ENCODE assay signal across 8 cellular contexts in the genomic region with DNA sequence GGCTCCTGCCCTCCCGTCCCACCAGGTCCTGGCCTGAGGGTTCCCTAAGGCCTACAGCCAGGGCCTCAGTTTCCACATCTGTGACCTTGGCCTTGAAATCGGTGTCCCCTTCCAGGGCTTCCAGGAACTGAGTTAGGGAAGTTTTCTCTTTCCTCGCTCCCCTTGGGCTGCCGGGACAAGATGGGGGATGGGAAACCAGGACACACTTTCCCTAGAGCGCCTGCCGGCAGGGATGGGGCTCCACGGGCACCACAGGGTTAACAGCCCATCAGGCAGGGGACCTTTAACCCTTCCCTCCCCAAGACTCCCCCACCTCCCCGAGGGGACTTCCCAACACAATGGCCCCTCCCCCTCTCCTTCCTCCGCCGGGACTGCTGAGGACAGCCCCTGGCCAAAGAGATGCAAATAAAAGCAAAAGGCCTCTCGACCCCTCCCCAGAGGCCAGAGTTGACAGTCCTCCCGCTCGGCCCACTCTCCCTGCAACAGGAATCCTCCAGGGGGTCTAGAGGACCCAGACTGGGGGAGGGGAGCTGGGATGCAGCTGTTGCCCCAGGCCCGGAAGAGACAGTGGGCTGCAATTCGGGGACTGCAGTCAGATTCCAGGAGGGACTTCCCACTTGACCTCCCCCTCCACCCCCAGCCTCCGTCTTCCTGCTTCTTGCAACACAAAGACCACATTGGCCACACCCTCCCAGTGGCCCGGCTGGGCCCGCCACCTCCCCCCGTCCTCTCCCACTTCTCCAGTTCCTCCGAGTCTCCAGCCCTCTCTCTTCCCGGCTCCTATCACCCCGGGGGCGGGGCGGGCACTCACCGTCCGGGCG. TPM values are rescaled to one million over a fixed set of nuclear protein-coding genes. Genes with fewer than 3 reads are reported as not detected.
A peak's percentile ranks its signal among the peaks of the same experiment; 100 is the strongest.
DNase-seq lines count a peak whose midpoint lies in the region; ATAC-seq and TF ChIP-seq lines count a peak whose summit lies in the region.

No MANE protein-coding gene starts in this region.

- H3K27ac Mint-ChIP-seq in CD14-positive monocyte, result peak overlapping the region; percentile 96 to 99 (median 98)
- H3K27ac Mint-ChIP-seq in activated T-helper 2 cell treated with anti-CD3 and anti-CD28 coated beads, Interferon-gamma antibody, Interleukin-2, Interleukin-4, amounts not matched to agents 10 μg/mL and 5 μg/mL and 100 μg/mL, durations not matched to agents 14 hours and 24 hours and 36 hours, result peak overlapping the region; percentile 84
- peak overlapping the region; percentile 70 for H3K27ac Mint-ChIP-seq in neural crest cell (ENCODE audit: unreplicated experiment)

- TF ChIP-seq CTCF in CD14-positive monocyte (IDR thresholded peaks at IDR 0.05) (no peak), neural crest cell (conservative IDR thresholded peaks at IDR 0.05) (no peak)

- H3K4me1 Mint-ChIP-seq in CD14-positive monocyte (peaks cover 26% of the 10 kb centered on the region), neural crest cell (peaks cover 28% of the 10 kb centered on the region)
- H3K4me1 Mint-ChIP-seq in activated T-helper 2 cell treated with anti-CD3 and anti-CD28 coated beads, Interferon-gamma antibody, Interleukin-2, Interleukin-4, amounts not matched to agents 10 μg/mL and 5 μg/mL and 100 μg/mL, durations not matched to agents 14 hours and 24 hours and 36 hours (ENCODE audit: low read depth), result peaks cover 18% of the 10 kb centered on the region

- H3K36me3 Mint-ChIP-seq in CD14-positive monocyte, result peaks cover 9 to 21% of the 10 kb centered on the region in 2 donors
- peaks cover 10% of the 10 kb centered on the region for H3K36me3 Mint-ChIP-seq in activated T-helper 2 cell treated with anti-CD3 and anti-CD28 coated beads, Interferon-gamma antibody, Interleukin-2, Interleukin-4, amounts not matched to agents 10 μg/mL and 5 μg/mL and 100 μg/mL, durations not matched to agents 14 hours and 24 hours and 36 hours (ENCODE audit: low read depth)
- no peaks in the 10 kb centered on the region for H3K36me3 Mint-ChIP-seq in neural crest cell (ENCODE audit: low read depth)

- H3K4me3 Mint-ChIP-seq in CD14-positive monocyte (peak overlapping the region; percentile 87 to 88), neural crest cell (peak overlapping the region; percentile 93)
- peak overlapping the region; percentile 80 for H3K4me3 Mint-ChIP-seq in activated T-helper 2 cell treated with anti-CD3 and anti-CD28 coated beads, Interferon-gamma antibody, Interleukin-2, Interleukin-4, amounts not matched to agents 10 μg/mL and 5 μg/mL and 100 μg/mL, durations not matched to agents 14 hours and 24 hours and 36 hours (ENCODE audit: low read depth)

- H3K27me3 Mint-ChIP-seq in CD14-positive monocyte (ENCODE audit: low read depth in 3 of 3) (peaks cover 9 to 15% (median 13%) of the 10 kb centered on the region in 3 donors), neural crest cell (ENCODE audit: low read depth) (peaks cover 12% of the 10 kb centered on the region)
- no peaks in the 10 kb centered on the region for H3K27me3 Mint-ChIP-seq in activated T-helper 2 cell treated with anti-CD3 and anti-CD28 coated beads, Interferon-gamma antibody, Interleukin-2, Interleukin-4, amounts not matched to agents 10 μg/mL and 5 μg/mL and 100 μg/mL, durations not matched to agents 14 hours and 24 hours and 36 hours (ENCODE audit: low read depth)

- DNase-seq in CD14-positive monocyte (ENCODE audit: low spot score) (peak; percentile 92), NCI-H82 (lab: John Stamatoyannopoulos, UW) (peak; percentile 74), foreskin melanocyte (peak; percentile 95), neural crest cell (ENCODE audit: low read depth, low spot score) (peak; percentile 93)
- peak; percentile 60 for DNase-seq in activated T-helper 2 cell treated with anti-CD3 and anti-CD28 coated beads, Interferon-gamma antibody, Interleukin-2, Interleukin-4, amounts not matched to agents 10 μg/mL and 5 μg/mL and 100 μg/mL, durations not matched to agents 14 hours and 24 hours and 36 hours (ENCODE audit: low spot score)

- intact Hi-C loops in CD14-positive monocyte (cut with micrococcal nuclease), result loop anchor here in 1 of 2 donors (2.0 kb wide), 1 partner anchor 13 kb away; no protein-coding TSS in a partner anchor
- intact Hi-C loops in activated T-helper 2 cell treated with anti-CD3 and anti-CD28 coated beads, Interferon-gamma antibody, Interleukin-2, Interleukin-4, amounts not matched to agents 10 μg/mL and 5 μg/mL and 100 μg/mL, durations not matched to agents 14 hours and 24 hours and 36 hours (cut with micrococcal nuclease), result loop anchor here (1.0 to 5.0 kb wide), 5 partner anchors 17 to 180 kb away; a partner anchor contains a TSS

- H3K9me3 Mint-ChIP-seq in CD14-positive monocyte (peaks cover 0 to 5% (median 0%) of the 10 kb centered on the region in 7 donors), neural crest cell (no peaks in the 10 kb centered on the region)
- H3K9me3 Mint-ChIP-seq in activated T-helper 2 cell treated with anti-CD3 and anti-CD28 coated beads, Interferon-gamma antibody, Interleukin-2, Interleukin-4, amounts not matched to agents 10 μg/mL and 5 μg/mL and 100 μg/mL, durations not matched to agents 14 hours and 24 hours and 36 hours, result no peaks in the 10 kb centered on the region

- ATAC-seq in GM21447 (IDR thresholded peaks at IDR 0.05; ENCODE audit: unreplicated experiment) (peak; percentile 20), HG02981 (IDR thresholded peaks at IDR 0.05; ENCODE audit: unreplicated experiment) (no peak), GM21619 (IDR thresholded peaks at IDR 0.05; ENCODE audit: unreplicated experiment) (no peak)

RNA-seq across cellular contexts. Expression of a gene that starts 3.4 kb away (rescaled TPM):
- polyA plus RNA-seq in CD14-positive monocyte, result 1 to 10 TPM; 2.5 to 4.8 TPM
- total RNA-seq in activated T-helper 2 cell treated with anti-CD3 and anti-CD28 coated beads, Interferon-gamma antibody, Interleukin-2, Interleukin-4, amounts not matched to agents 10 μg/mL and 5 μg/mL and 100 μg/mL, durations not matched to agents 14 hours and 24 hours and 36 hours, result 14.6 and 16.3 TPM in 2 replicates
- total RNA-seq in neural crest cell, result 6.1 and 6.3 TPM in 2 replicates

RNA-seq across cellular contexts. Expression of a gene that starts 28.8 kb away (rescaled TPM):
- 1 to 10 TPM; 6.3 to 7.6 TPM for polyA plus RNA-seq in CD14-positive monocyte
- total RNA-seq in activated T-helper 2 cell treated with anti-CD3 and anti-CD28 coated beads, Interferon-gamma antibody, Interleukin-2, Interleukin-4, amounts not matched to agents 10 μg/mL and 5 μg/mL and 100 μg/mL, durations not matched to agents 14 hours and 24 hours and 36 hours, result 34.3 and 37.5 TPM in 2 replicates
- total RNA-seq in neural crest cell, result 24.6 and 26.1 TPM in 2 replicates

RNA-seq across cellular contexts. Expression of a gene that starts 47.1 kb away (rescaled TPM):
- 1 to 10 TPM; 6.5 to 7.3 TPM for polyA plus RNA-seq in CD14-positive monocyte
- 9.3 and 12.7 TPM in 2 replicates for total RNA-seq in activated T-helper 2 cell treated with anti-CD3 and anti-CD28 coated beads, Interferon-gamma antibody, Interleukin-2, Interleukin-4, amounts not matched to agents 10 μg/mL and 5 μg/mL and 100 μg/mL, durations not matched to agents 14 hours and 24 hours and 36 hours
- 10.2 and 10.6 TPM in 2 replicates for total RNA-seq in neural crest cell
